9 cellular contexts compared by ENCODE assay signal in genomic region chr4:78954048-78954666, GRCh38. TPM values are rescaled to one million over a fixed set of nuclear protein-coding genes. Genes with fewer than 3 reads are reported as not detected.
DNase-seq lines count a peak whose midpoint lies in the region; ATAC-seq and TF ChIP-seq lines count a peak whose summit lies in the region.
"Had no signal": no experiment of that assay in that cellular context is flagged by ENCODE, and none has a peak within 500 bp of the region (broad histone marks: within the 10 kb centered on the region; RNA-seq: fewer than 3 reads in every experiment).

No MANE protein-coding gene starts in this region.

- ATAC-seq in HG03095 (IDR thresholded peaks at IDR 0.05; ENCODE audit: unreplicated experiment) (no peak), HG03565 (IDR thresholded peaks at IDR 0.05; ENCODE audit: unreplicated experiment) (no peak)

- H3K27ac ChIP-seq in Peyer's patch = no peak overlapping the region
- H3K27ac ChIP-seq: upper lobe of left lung had no signal

- peak; percentile 3 for DNase-seq in DMS53 treated with DMSO at 0.1 percent for 48 hours (lab: John Stamatoyannopoulos, UW; ENCODE audit: unreplicated experiment)
- DNase-seq in HT-29 (ENCODE audit: low spot score) = peak; percentile 33
- peak; percentile 58 for DNase-seq in SK-N-DZ (ENCODE audit: low spot score)
- DNase-seq in kidney epithelial cell (ENCODE audit: low read depth) = no peak
- no peak for DNase-seq in central memory CD4-positive, alpha-beta T cell
- no peak for DNase-seq in Peyer's patch
- DNase-seq: upper lobe of left lung had no signal

- H3K27me3 ChIP-seq in kidney epithelial cell (ENCODE audit: control insufficient read depth, insufficient read depth, low read length) (no peaks in the 10 kb centered on the region), Peyer's patch (no peaks in the 10 kb centered on the region)
- H3K27me3 ChIP-seq: upper lobe of left lung had no signal

- no peak overlapping the region for H3K4me3 ChIP-seq in kidney epithelial cell (ENCODE audit: low read depth, low read length)
- H3K4me3 ChIP-seq in Peyer's patch = no peak overlapping the region
- H3K4me3 ChIP-seq: upper lobe of left lung had no signal

- TF ChIP-seq CTCF in kidney epithelial cell (IDR thresholded peaks at IDR 0.05; ENCODE audit: insufficient read depth, low read length, poor library complexity, severe bottlenecking) (peak; percentile 63), Peyer's patch (IDR thresholded peaks at IDR 0.05) (peak in 2 of 6 experiments; percentile 17 to 18)

- H3K36me3 ChIP-seq in kidney epithelial cell (ENCODE audit: control insufficient read depth, insufficient read depth, low read length) = no peaks in the 10 kb centered on the region
- H3K36me3 ChIP-seq in Peyer's patch = no peaks in the 10 kb centered on the region
- H3K36me3 ChIP-seq: upper lobe of left lung had no signal

- H3K4me1 ChIP-seq in Peyer's patch = no peaks in the 10 kb centered on the region
- H3K4me1 ChIP-seq: upper lobe of left lung had no signal

- H3K9me3 ChIP-seq in Peyer's patch = no peaks in the 10 kb centered on the region
- H3K9me3 ChIP-seq: upper lobe of left lung had no signal

- no peak for TF ChIP-seq POLR2A in Peyer's patch (IDR thresholded peaks at IDR 0.05)

RNA-seq across cellular contexts. Expression of gene PAQR3, which starts 14.9 kb away (rescaled TPM):
- total RNA-seq in HT-29 (2014; rRNA removed; shearing (Covaris generic)) = 8.2 and 11.6 TPM in 2 replicates
- polyA plus RNA-seq in SK-N-DZ (2014; cell fraction: cytosol; rRNA removed) = 36.3 and 38.8 TPM in 2 replicates
- 38.2 and 79.1 TPM in 2 replicates for polyA plus RNA-seq in SK-N-DZ (2014; cell fraction: nucleus; rRNA removed)
- 69.0 and 79.0 TPM in 2 replicates for total RNA-seq in kidney epithelial cell
- 10 to 100 TPM; 12.9 to 31.5 (median 19.7) TPM for total RNA-seq in Peyer's patch

Comparison
In these comparisons a context has a peak if more than half of its experiments do, and no peak if none do; other contexts are left out.
1. DNase-seq: peak in DMS53 treated with DMSO at 0.1 percent for 48 hours (single experiment), HT-29 (single experiment) and SK-N-DZ (single experiment); none in kidney epithelial cell (single experiment), central memory CD4-positive, alpha-beta T cell (single experiment) and Peyer's patch (0 of 3).